27 cellular contexts compared by ENCODE assay signal in the genomic region with DNA sequence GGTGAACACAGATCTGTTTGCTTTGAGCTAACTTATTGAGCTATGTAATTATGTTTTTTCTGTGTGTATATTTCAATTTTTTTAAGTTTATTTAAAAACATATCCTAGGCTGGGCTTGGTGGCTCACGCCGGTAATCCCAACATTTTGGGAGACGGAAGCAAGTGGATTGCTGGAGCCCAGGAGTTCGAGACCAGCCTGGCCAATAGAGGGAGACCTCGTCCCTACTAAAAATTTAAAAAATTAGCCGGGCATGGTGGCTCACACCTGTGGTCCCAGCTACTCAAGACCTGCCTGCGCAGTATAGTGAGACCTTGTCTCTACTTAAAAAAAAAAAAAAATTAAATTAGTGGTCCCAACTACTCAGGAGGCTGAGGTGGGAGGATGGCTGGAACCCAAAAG. TPM values are rescaled to one million over a fixed set of nuclear protein-coding genes. Genes with fewer than 3 reads are reported as not detected.
DNase-seq lines count a peak whose midpoint lies in the region; ATAC-seq and TF ChIP-seq lines count a peak whose summit lies in the region.
"Had no signal": no experiment of that assay in that cellular context is flagged by ENCODE, and none has a peak within 500 bp of the region (broad histone marks: within the 10 kb centered on the region; RNA-seq: fewer than 3 reads in every experiment).

No MANE protein-coding gene starts in this region.

- no peaks in the 10 kb centered on the region for H3K9me3 ChIP-seq in left ventricle myocardium inferior (replicated peaks)
- no peaks in the 10 kb centered on the region for H3K9me3 ChIP-seq in PC-3 (ENCODE audit: low read length)
- peaks cover 35% of the 10 kb centered on the region for H3K9me3 ChIP-seq in endodermal cell (ENCODE audit: control insufficient read depth, low read length)
- H3K9me3 ChIP-seq in colonic mucosa: no peaks in the 10 kb centered on the region
- H3K9me3 ChIP-seq: heart left ventricle, left lung, right lobe of liver, transverse colon had no signal

- BruUV-seq in PC-3 (replicated peaks; lab: Mats Ljungman, UMichigan): no TSS peak

- H3K27ac ChIP-seq in left ventricle myocardium inferior (replicated peaks): no peak overlapping the region
- no peak overlapping the region for H3K27ac ChIP-seq in PC-3 (ENCODE audit: low read length)
- H3K27ac ChIP-seq in endodermal cell (ENCODE audit: low read depth, low read length): no peak overlapping the region
- no peak overlapping the region for H3K27ac ChIP-seq in colonic mucosa
- H3K27ac ChIP-seq: heart left ventricle, left lung, right lobe of liver, transverse colon had no signal

- 91% methylated on average over 7 of the region's 7 CpGs; no CpG with 5 or more reads in 1 of the 2 experiments for WGBS in endodermal cell (ENCODE audit: insufficient coverage in 1 of 2, insufficient read length in 1 of 2), 2 experiments

- H3K36me3 Mint-ChIP-seq in endodermal cell (ENCODE audit: low read depth): peaks cover 44% of the 10 kb centered on the region
- no peaks in the 10 kb centered on the region for H3K36me3 Mint-ChIP-seq in activated naive CD4-positive, alpha-beta T cell treated with anti-CD3 and anti-CD28 coated beads, Interleukin-2, amount 50 U/mL, for 72 hours
- H3K36me3 Mint-ChIP-seq: activated naive CD8-positive, alpha-beta T cell treated with anti-CD3 and anti-CD28 coated beads, Interleukin-2, amount 10 ng/mL, durations not matched to agents 7 days and 5 days; brain; CD4-positive, CD25-positive, alpha-beta regulatory T cell; T-cell had no signal

- CTCF ChIA-PET in PC-3 (lab: Charles Lee): interaction anchor here (0.6 kb wide), 1 partner anchor 91 kb away, joined by 4 read pairs; no protein-coding TSS in a partner anchor

- intact Hi-C loops in left ventricle myocardium inferior (cut with micrococcal nuclease) (no loop called here), Right ventricle myocardium inferior (cut with DNase I) (no loop called here), PC-3 (cut with micrococcal nuclease) (loop anchor here (10.0 kb wide), 1 partner anchor 56 kb away; no protein-coding TSS in a partner anchor), colonic mucosa (cut with DNase I) (no loop called here)

- H3K4me1 Mint-ChIP-seq in endodermal cell: peaks cover 51% of the 10 kb centered on the region
- H3K4me1 Mint-ChIP-seq: activated naive CD8-positive, alpha-beta T cell treated with anti-CD3 and anti-CD28 coated beads, Interleukin-2, amount 10 ng/mL, durations not matched to agents 7 days and 5 days; nephron; T-cell had no signal

- H3K27me3 ChIP-seq in left ventricle myocardium inferior (ENCODE audit: low read depth) (no peaks in the 10 kb centered on the region), PC-3 (ENCODE audit: low read length) (peaks cover 24% of the 10 kb centered on the region), endodermal cell (ENCODE audit: control insufficient read depth, insufficient read depth, low read length, poor library complexity, severe bottlenecking) (no peaks in the 10 kb centered on the region), colonic mucosa (no peaks in the 10 kb centered on the region)
- H3K27me3 ChIP-seq: heart left ventricle, left lung, right lobe of liver, transverse colon had no signal

- no peaks in the 10 kb centered on the region for H3K4me1 ChIP-seq in left ventricle myocardium inferior
- no peaks in the 10 kb centered on the region for H3K4me1 ChIP-seq in PC-3 (ENCODE audit: insufficient read depth, low read length)
- H3K4me1 ChIP-seq in endodermal cell (ENCODE audit: control insufficient read depth, insufficient read depth, low read length): peaks cover 6% of the 10 kb centered on the region
- no peaks in the 10 kb centered on the region for H3K4me1 ChIP-seq in colonic mucosa
- H3K4me1 ChIP-seq: right lobe of liver had no signal

- H3K27ac Mint-ChIP-seq in endodermal cell: no peak overlapping the region
- H3K27ac Mint-ChIP-seq in activated naive CD4-positive, alpha-beta T cell treated with anti-CD3 and anti-CD28 coated beads, Interleukin-2, amount 50 U/mL, for 72 hours: no peak overlapping the region
- H3K27ac Mint-ChIP-seq: activated naive CD8-positive, alpha-beta T cell treated with anti-CD3 and anti-CD28 coated beads, Interleukin-2, amount 10 ng/mL, durations not matched to agents 7 days and 5 days; activated T-helper 2 cell treated with anti-CD3 and anti-CD28 coated beads, Interferon-gamma antibody, Interleukin-2, Interleukin-4, amounts not matched to agents 10 μg/mL and 5 μg/mL and 100 μg/mL, durations not matched to agents 14 hours and 24 hours and 36 hours; brain; CD4-positive, CD25-positive, alpha-beta regulatory T cell; nephron; T-cell had no signal

- H3K27me3 Mint-ChIP-seq in endodermal cell (ENCODE audit: insufficient read depth): no peaks in the 10 kb centered on the region
- H3K27me3 Mint-ChIP-seq: brain had no signal

- H3F3A ChIP-seq in PC-3 (ENCODE audit: low read length, unreplicated experiment): no peaks in the 10 kb centered on the region

- H3K79me2 ChIP-seq in PC-3 (ENCODE audit: low read length): no peaks in the 10 kb centered on the region

- H2AFZ ChIP-seq in PC-3 (ENCODE audit: low read length): no peak overlapping the region

- H3K9ac ChIP-seq in PC-3 (ENCODE audit: low read length) (no peak overlapping the region), endodermal cell (ENCODE audit: extremely low read depth, low read length, poor library complexity, severe bottlenecking) (no peak overlapping the region), colonic mucosa (ENCODE audit: low read depth in 2 of 2, low read length in 2 of 2) (no peak overlapping the region)

- H3K9me2 ChIP-seq in PC-3 (replicated peaks; ENCODE audit: low read length): no peaks in the 10 kb centered on the region

- H3K9me3 Mint-ChIP-seq in endodermal cell: peaks cover 24% of the 10 kb centered on the region
- H3K9me3 Mint-ChIP-seq in activated naive CD4-positive, alpha-beta T cell treated with anti-CD3 and anti-CD28 coated beads, Interleukin-2, amount 50 U/mL, for 72 hours: no peaks in the 10 kb centered on the region
- H3K9me3 Mint-ChIP-seq: activated naive CD8-positive, alpha-beta T cell treated with anti-CD3 and anti-CD28 coated beads, Interleukin-2, amount 10 ng/mL, durations not matched to agents 7 days and 5 days; activated T-helper 2 cell treated with anti-CD3 and anti-CD28 coated beads, Interferon-gamma antibody, Interleukin-2, Interleukin-4, amounts not matched to agents 10 μg/mL and 5 μg/mL and 100 μg/mL, durations not matched to agents 14 hours and 24 hours and 36 hours; nephron; T-cell had no signal

- H3K36me3 ChIP-seq in left ventricle myocardium inferior (no peaks in the 10 kb centered on the region), PC-3 (ENCODE audit: low read depth, low read length) (no peaks in the 10 kb centered on the region), endodermal cell (ENCODE audit: control insufficient read depth, insufficient read depth, low read length) (no peaks in the 10 kb centered on the region), colonic mucosa (no peaks in the 10 kb centered on the region)
- H3K36me3 ChIP-seq: heart left ventricle, left lung, right lobe of liver, transverse colon had no signal

- POLR2A ChIA-PET in PC-3 (lab: Charles Lee; ENCODE audit: unreplicated experiment): no interaction called here

- DNase-seq in left ventricle myocardium inferior (no peak), Right ventricle myocardium inferior (ENCODE audit: missing footprints) (no peak), PC-3 (peak; percentile 53), endodermal cell (peak; percentile 67), AG08395 (ENCODE audit: low spot score) (no peak), colonic mucosa (no peak)
- no peak for DNase-seq in activated naive CD4-positive, alpha-beta T cell treated with anti-CD3 and anti-CD28 coated beads, Interleukin-2, amount 50 U/mL, for 72 hours (ENCODE audit: low spot score in 2 of 2)
- DNase-seq: activated CD4-positive, alpha-beta T cell treated with anti-CD3 and anti-CD28 coated beads for 4 hours; activated naive CD8-positive, alpha-beta T cell treated with anti-CD3 and anti-CD28 coated beads, Interleukin-2, amount 10 ng/mL, durations not matched to agents 7 days and 5 days; CD4-positive, CD25-positive, alpha-beta regulatory T cell; DMS79; heart left ventricle; Karpas-422; left lung; NCI-H1092; NCI-H1930; NCI-H2227 treated with DMSO at 0.1 percent for 48 hours; OCI-M1; right lobe of liver; SHP77; T-cell; transverse colon had no signal

- H3K4me3 ChIP-seq in left ventricle myocardium inferior: no peak overlapping the region
- H3K4me3 ChIP-seq in PC-3 (ENCODE audit: low read length): no peak overlapping the region
- H3K4me3 ChIP-seq in endodermal cell (ENCODE audit: low read length): no peak overlapping the region
- no peak overlapping the region for H3K4me3 ChIP-seq in colonic mucosa
- H3K4me3 ChIP-seq: heart left ventricle, left lung, right lobe of liver, transverse colon had no signal

- ATAC-seq in Right ventricle myocardium inferior (no peak), PC-3 (peak; percentile 55; the same call in 1 of the 2 replicates), GM18867 (IDR thresholded peaks at IDR 0.05; ENCODE audit: unreplicated experiment) (no peak)
- ATAC-seq in activated naive CD4-positive, alpha-beta T cell treated with anti-CD3 and anti-CD28 coated beads, Interleukin-2, amount 50 U/mL, for 72 hours: no peak
- ATAC-seq: heart left ventricle, left lung, T-cell had no signal

- no peak overlapping the region for H3K4me3 Mint-ChIP-seq in endodermal cell
- H3K4me3 Mint-ChIP-seq: activated naive CD8-positive, alpha-beta T cell treated with anti-CD3 and anti-CD28 coated beads, Interleukin-2, amount 10 ng/mL, durations not matched to agents 7 days and 5 days; brain; CD4-positive, CD25-positive, alpha-beta regulatory T cell; nephron; T-cell had no signal

- H3K4me2 ChIP-seq in PC-3 (ENCODE audit: low read length): no peak overlapping the region

- TF ChIP-seq CTCF in left ventricle myocardium inferior (IDR thresholded peaks at IDR 0.05; ENCODE audit: borderline replicate concordance) (peak; percentile 11), PC-3 (conservative IDR thresholded peaks at IDR 0.05; ENCODE audit: low read depth, low read length) (peak; percentile 64; the same call in 1 of the 2 replicates), endodermal cell (conservative IDR thresholded peaks at IDR 0.05) (peak; percentile 65), colonic mucosa (IDR thresholded peaks at IDR 0.05) (no peak)

- H4K20me1 ChIP-seq in PC-3 (ENCODE audit: low read length): no peaks in the 10 kb centered on the region

RNA-seq across cellular contexts. Expression of gene RNASE1, which starts 16.2 kb away (rescaled TPM):
- total RNA-seq in left ventricle myocardium inferior: 294 TPM
- 373 TPM for total RNA-seq in Right ventricle myocardium inferior
- 0.23 and 0.51 TPM in 2 replicates for total RNA-seq in PC-3 (2014; rRNA removed)
- total RNA-seq in endodermal cell: 10 to 100 TPM in 1 of 2 donors, 1 to 10 TPM in 1; 9.9 to 10.7 TPM
- 41.2 TPM for polyA plus RNA-seq in endodermal cell (2013, experiment 1 of 2)
- 25.8 TPM for polyA plus RNA-seq in endodermal cell (2013, experiment 2 of 2)
- total RNA-seq in colonic mucosa: 100 to 1,000 TPM; 189 to 244 TPM
- total RNA-seq in activated naive CD4-positive, alpha-beta T cell treated with anti-CD3 and anti-CD28 coated beads, Interleukin-2, amount 50 U/mL, for 72 hours: not detected
- total RNA-seq: activated T-helper 2 cell treated with anti-CD3 and anti-CD28 coated beads, Interferon-gamma antibody, Interleukin-2, Interleukin-4, amounts not matched to agents 10 μg/mL and 5 μg/mL and 100 μg/mL, durations not matched to agents 14 hours and 24 hours and 36 hours; CD4-positive, CD25-positive, alpha-beta regulatory T cell had no signal
- polyA plus RNA-seq: AG04450; CD4-positive, CD25-positive, alpha-beta regulatory T cell had no signal

RNA-seq across cellular contexts. Expression of gene RNASE6, which starts 37.8 kb away (rescaled TPM):
- total RNA-seq in left ventricle myocardium inferior (5.7 TPM), Right ventricle myocardium inferior (8.3 TPM), PC-3 (2014; rRNA removed) (not detected in 2 replicates), endodermal cell (not detected), colonic mucosa (1 to 10 TPM; 3.4 to 6.8 TPM)
- polyA plus RNA-seq in endodermal cell (2013, experiment 1 of 2): not detected
- polyA plus RNA-seq in endodermal cell (2013, experiment 2 of 2): 0.33 TPM
- under 1 TPM; 0.39 to 0.66 TPM for total RNA-seq in activated naive CD4-positive, alpha-beta T cell treated with anti-CD3 and anti-CD28 coated beads, Interleukin-2, amount 50 U/mL, for 72 hours
- polyA plus RNA-seq: AG04450 had no signal

RNA-seq across cellular contexts. Expression of gene EDDM3B, which starts 50.7 kb away (rescaled TPM):
- not detected for total RNA-seq in left ventricle myocardium inferior
- total RNA-seq in Right ventricle myocardium inferior: not detected
- not detected in 2 replicates for total RNA-seq in PC-3 (2014; rRNA removed)
- total RNA-seq in endodermal cell: not detected
- not detected for polyA plus RNA-seq in endodermal cell (2013, experiment 1 of 2)
- polyA plus RNA-seq in endodermal cell (2013, experiment 2 of 2): not detected
- not detected for total RNA-seq in colonic mucosa
- not detected for total RNA-seq in activated naive CD4-positive, alpha-beta T cell treated with anti-CD3 and anti-CD28 coated beads, Interleukin-2, amount 50 U/mL, for 72 hours
- total RNA-seq: activated naive CD8-positive, alpha-beta T cell treated with anti-CD3 and anti-CD28 coated beads, Interleukin-2, amount 10 ng/mL, durations not matched to agents 7 days and 5 days; activated T-helper 2 cell treated with anti-CD3 and anti-CD28 coated beads, Interferon-gamma antibody, Interleukin-2, Interleukin-4, amounts not matched to agents 10 μg/mL and 5 μg/mL and 100 μg/mL, durations not matched to agents 14 hours and 24 hours and 36 hours; CD4-positive, CD25-positive, alpha-beta regulatory T cell; heart left ventricle; left lung; right lobe of liver; T-cell; transverse colon had no signal
- polyA plus RNA-seq: AG04450; CD4-positive, CD25-positive, alpha-beta regulatory T cell; heart left ventricle had no signal

Comparison
In these comparisons a context has a peak if more than half of its experiments do, and no peak if none do; other contexts are left out.
1. DNase-seq: peak in PC-3 (single experiment) and endodermal cell (single experiment); none in left ventricle myocardium inferior (single experiment), Right ventricle myocardium inferior (single experiment), AG08395 (single experiment), colonic mucosa (single experiment) and activated naive CD4-positive, alpha-beta T cell treated with anti-CD3 and anti-CD28 coated beads, Interleukin-2, amount 50 U/mL, for 72 hours (0 of 2).
2. RNA of gene RNASE1, which starts 16.2 kb away (total RNA-seq): 373 TPM in Right ventricle myocardium inferior (single experiment), 294 TPM in left ventricle myocardium inferior (single experiment) and 189 to 244 TPM in colonic mucosa; 9.9 to 10.7 TPM in endodermal cell, 0.23 to 0.51 TPM in PC-3 and not detected in activated naive CD4-positive, alpha-beta T cell treated with anti-CD3 and anti-CD28 coated beads, Interleukin-2, amount 50 U/mL, for 72 hours; every median in the first group is over 10 times any median in the second.